Comparison of ENCODE assay signal across 1 cellular context in genomic region chr1:173714759-173715537, GRCh38.
TF ChIP-seq lines count a peak whose summit lies in the region.

KLHL20 (plus strand) TSS chr1:173714981; CDS start chr1:173716044, 1,063 bp downstream.

TF ChIP-seq in K562, 482 proteins besides CTCF, POLR2A, EP300 and RAD21 (continued from another document and continues in another):
- no peak for TF ChIP-seq CHD7 (IDR thresholded peaks at IDR 0.05; ENCODE audit: low read depth, low read length)
- no peak for TF ChIP-seq PURB (CRISPR knock-in tag; IDR thresholded peaks at IDR 0.05; ENCODE audit: low read depth)
- TF ChIP-seq, protein P1, sequence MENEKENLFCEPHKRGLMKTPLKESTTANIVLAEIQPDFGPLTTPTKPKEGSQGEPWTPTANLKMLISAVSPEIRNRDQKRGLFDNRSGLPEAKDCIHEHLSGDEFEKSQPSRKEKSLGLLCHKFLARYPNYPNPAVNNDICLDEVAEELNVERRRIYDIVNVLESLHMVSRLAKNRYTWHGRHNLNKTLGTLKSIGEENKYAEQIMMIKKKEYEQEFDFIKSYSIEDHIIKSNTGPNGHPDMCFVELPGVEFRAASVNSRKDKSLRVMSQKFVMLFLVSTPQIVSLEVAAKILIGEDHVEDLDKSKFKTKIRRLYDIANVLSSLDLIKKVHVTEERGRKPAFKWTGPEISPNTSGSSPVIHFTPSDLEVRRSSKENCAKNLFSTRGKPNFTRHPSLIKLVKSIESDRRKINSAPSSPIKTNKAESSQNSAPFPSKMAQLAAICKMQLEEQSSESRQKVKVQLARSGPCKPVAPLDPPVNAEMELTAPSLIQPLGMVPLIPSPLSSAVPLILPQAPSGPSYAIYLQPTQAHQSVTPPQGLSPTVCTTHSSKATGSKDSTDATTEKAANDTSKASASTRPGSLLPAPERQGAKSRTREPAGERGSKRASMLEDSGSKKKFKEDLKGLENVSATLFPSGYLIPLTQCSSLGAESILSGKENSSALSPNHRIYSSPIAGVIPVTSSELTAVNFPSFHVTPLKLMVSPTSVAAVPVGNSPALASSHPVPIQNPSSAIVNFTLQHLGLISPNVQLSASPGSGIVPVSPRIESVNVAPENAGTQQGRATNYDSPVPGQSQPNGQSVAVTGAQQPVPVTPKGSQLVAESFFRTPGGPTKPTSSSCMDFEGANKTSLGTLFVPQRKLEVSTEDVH (IDR thresholded peaks at IDR 0.05; ENCODE audit: low read depth, partially characterized antibody) = peak; percentile 95
- TF ChIP-seq, protein P2, sequence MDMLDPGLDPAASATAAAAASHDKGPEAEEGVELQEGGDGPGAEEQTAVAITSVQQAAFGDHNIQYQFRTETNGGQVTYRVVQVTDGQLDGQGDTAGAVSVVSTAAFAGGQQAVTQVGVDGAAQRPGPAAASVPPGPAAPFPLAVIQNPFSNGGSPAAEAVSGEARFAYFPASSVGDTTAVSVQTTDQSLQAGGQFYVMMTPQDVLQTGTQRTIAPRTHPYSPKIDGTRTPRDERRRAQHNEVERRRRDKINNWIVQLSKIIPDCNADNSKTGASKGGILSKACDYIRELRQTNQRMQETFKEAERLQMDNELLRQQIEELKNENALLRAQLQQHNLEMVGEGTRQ (CRISPR knock-in tag; IDR thresholded peaks at IDR 0.05) = no peak
- peak; percentile 76 for TF ChIP-seq ZBTB33 (CRISPR knock-in tag; IDR thresholded peaks at IDR 0.05)
- TF ChIP-seq ZNF695 (CRISPR knock-in tag; IDR thresholded peaks at IDR 0.05) = no peak
- TF ChIP-seq LCOR (CRISPR knock-in tag; IDR thresholded peaks at IDR 0.05) = peak; percentile 92
- peak; percentile 53 for TF ChIP-seq ZNF79 (CRISPR knock-in tag; IDR thresholded peaks at IDR 0.05; ENCODE audit: low read depth)
- TF ChIP-seq, protein P3, sequence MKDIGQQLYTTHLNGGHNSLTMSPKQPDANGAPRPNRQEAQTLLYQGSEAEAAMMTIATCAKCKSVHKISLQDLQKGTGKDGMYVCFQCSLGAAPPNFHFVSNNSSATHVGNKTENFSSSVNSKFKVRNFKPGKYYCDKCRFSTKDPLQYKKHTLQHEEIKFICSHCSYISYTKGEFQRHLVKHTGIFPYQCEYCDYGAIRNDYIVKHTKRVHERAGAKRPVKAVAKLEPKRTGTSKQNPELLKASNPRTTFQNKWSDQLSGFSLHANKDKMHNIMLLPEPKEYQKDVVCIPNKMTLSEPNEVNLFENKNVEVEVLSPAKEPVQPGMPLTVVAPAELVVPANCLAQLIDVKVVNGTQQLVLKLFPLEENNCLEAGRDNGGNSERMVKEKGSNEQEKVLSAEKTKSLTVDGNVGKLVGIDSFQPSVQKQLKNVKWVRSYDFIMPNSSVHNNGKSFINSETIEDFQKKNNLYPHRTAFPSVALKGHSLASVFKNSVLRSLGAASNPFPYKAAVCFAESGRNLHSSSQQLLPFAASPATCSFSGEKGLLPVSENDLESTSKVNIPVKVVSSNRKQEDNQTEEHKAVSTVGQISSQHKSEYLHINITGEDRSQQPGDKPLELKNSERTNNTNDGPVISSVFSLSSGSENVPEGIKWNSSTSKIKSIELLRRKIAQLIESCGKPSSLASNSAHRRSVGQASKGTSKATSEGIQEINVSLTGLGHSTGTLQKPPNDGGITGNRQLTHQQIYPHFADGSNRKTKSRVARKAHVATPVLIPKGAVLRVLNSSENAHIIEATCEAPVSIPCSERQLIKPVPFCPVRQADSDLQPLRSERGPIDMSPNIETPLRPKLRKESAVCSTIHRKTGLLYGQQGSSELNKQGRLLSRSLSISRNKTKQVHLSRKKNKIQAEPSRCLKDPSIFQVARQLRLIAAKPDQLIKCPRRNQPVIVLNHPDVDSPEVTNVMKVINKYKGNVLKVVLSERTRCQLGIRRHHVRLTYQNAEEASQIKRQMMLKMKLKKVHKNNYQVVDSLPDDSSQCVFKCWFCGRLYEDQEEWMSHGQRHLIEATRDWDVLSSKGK (CRISPR knock-in tag; IDR thresholded peaks at IDR 0.05) = no peak
- TF ChIP-seq ZNF41 (CRISPR knock-in tag; conservative IDR thresholded peaks at IDR 0.05) = no peak
- no peak for TF ChIP-seq ZNF76 (CRISPR knock-in tag; IDR thresholded peaks at IDR 0.05; ENCODE audit: borderline replicate concordance)
- TF ChIP-seq HEY1 (CRISPR knock-in tag; IDR thresholded peaks at IDR 0.05; ENCODE audit: borderline replicate concordance) = peak; percentile 83; the same call in 1 of the 2 replicates
- TF ChIP-seq ZNF324 (CRISPR knock-in tag; IDR thresholded peaks at IDR 0.05) = no peak; the same call in 1 of the 2 replicates
- TF ChIP-seq ZNF316 (IDR thresholded peaks at IDR 0.05) = peak; percentile 58
- no peak for TF ChIP-seq ZNF133 (CRISPR knock-in tag; IDR thresholded peaks at IDR 0.05)
- TF ChIP-seq, protein P4, sequence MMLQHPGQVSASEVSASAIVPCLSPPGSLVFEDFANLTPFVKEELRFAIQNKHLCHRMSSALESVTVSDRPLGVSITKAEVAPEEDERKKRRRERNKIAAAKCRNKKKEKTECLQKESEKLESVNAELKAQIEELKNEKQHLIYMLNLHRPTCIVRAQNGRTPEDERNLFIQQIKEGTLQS (IDR thresholded peaks at IDR 0.05) = no peak; the same call in 1 of the 2 replicates
- TF ChIP-seq, protein P4 (CRISPR knock-in tag; conservative IDR thresholded peaks at IDR 0.05) = no peak; the same call in none of the 2 replicates
- 0 out of 2 replicates have a peak, but pooled peaks have one; percentile 26 for TF ChIP-seq ZNF354B (CRISPR knock-in tag; IDR thresholded peaks at IDR 0.05)
- peak; percentile 66 for TF ChIP-seq DPF2 (IDR thresholded peaks at IDR 0.05)
- 0 out of 2 replicates have a peak, but pooled peaks have one; percentile 28 for TF ChIP-seq ZNF212 (CRISPR knock-in tag; IDR thresholded peaks at IDR 0.05)
- 0 out of 2 replicates have a peak, but pooled peaks have one; percentile 47 for TF ChIP-seq ZNF311 (CRISPR knock-in tag; IDR thresholded peaks at IDR 0.05)
- TF ChIP-seq SRSF3 (IDR thresholded peaks at IDR 0.05; ENCODE audit: insufficient read depth, low read length) = no peak
- TF ChIP-seq ZNF583 (CRISPR knock-in tag; IDR thresholded peaks at IDR 0.05) = peak; percentile 40; the same call in 1 of the 2 replicates
- TF ChIP-seq ARNT (IDR thresholded peaks at IDR 0.05) = peak; percentile 79 to 95
- no peak for TF ChIP-seq ZNF707 (CRISPR knock-in tag; conservative IDR thresholded peaks at IDR 0.05)
- TF ChIP-seq, protein P5, sequence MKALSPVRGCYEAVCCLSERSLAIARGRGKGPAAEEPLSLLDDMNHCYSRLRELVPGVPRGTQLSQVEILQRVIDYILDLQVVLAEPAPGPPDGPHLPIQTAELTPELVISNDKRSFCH (CRISPR knock-in tag; IDR thresholded peaks at IDR 0.05) = no peak
- TF ChIP-seq, protein P5 (tag; IDR thresholded peaks at IDR 0.05) = peak; percentile 80; the same call in 1 of the 2 replicates
- peak; percentile 80 for TF ChIP-seq GTF2A2 (tag; IDR thresholded peaks at IDR 0.05)
- TF ChIP-seq NONO (IDR thresholded peaks at IDR 0.05; ENCODE audit: low read depth in 2 of 2, low read length in 1 of 2) = peak in 1 of 2 experiments; percentile 63; a peak in 1 of 4 replicates
- peak; percentile 100 for TF ChIP-seq RBBP5 (IDR thresholded peaks at IDR 0.05; ENCODE audit: borderline replicate concordance, insufficient read depth, low read length, poor library complexity, severe bottlenecking)
- 0 out of 2 replicates have a peak, but pooled peaks have one; percentile 59 for TF ChIP-seq NR4A1 (CRISPR knock-in tag; IDR thresholded peaks at IDR 0.05)
- TF ChIP-seq NR4A1 (tag; IDR thresholded peaks at IDR 0.05) = peak; percentile 62
- peak; percentile 71; the same call in 1 of the 2 replicates for TF ChIP-seq ZNF586 (CRISPR knock-in tag; conservative IDR thresholded peaks at IDR 0.05)
- peak in 1 of 2 experiments; percentile 44; a peak in 1 of 4 replicates for TF ChIP-seq KDM1A (IDR thresholded peaks at IDR 0.05)
- no peak for TF ChIP-seq SLC30A9 (CRISPR knock-in tag; IDR thresholded peaks at IDR 0.05)
- TF ChIP-seq SMARCA5 (IDR thresholded peaks at IDR 0.05) = peak; percentile 87
- TF ChIP-seq, protein P6, sequence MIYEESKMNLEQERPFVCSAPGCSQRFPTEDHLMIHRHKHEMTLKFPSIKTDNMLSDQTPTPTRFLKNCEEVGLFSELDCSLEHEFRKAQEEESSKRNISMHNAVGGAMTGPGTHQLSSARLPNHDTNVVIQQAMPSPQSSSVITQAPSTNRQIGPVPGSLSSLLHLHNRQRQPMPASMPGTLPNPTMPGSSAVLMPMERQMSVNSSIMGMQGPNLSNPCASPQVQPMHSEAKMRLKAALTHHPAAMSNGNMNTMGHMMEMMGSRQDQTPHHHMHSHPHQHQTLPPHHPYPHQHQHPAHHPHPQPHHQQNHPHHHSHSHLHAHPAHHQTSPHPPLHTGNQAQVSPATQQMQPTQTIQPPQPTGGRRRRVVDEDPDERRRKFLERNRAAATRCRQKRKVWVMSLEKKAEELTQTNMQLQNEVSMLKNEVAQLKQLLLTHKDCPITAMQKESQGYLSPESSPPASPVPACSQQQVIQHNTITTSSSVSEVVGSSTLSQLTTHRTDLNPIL (CRISPR knock-in tag; IDR thresholded peaks at IDR 0.05) = no peak
